2 cellular contexts compared by ENCODE assay signal in the genomic region with DNA sequence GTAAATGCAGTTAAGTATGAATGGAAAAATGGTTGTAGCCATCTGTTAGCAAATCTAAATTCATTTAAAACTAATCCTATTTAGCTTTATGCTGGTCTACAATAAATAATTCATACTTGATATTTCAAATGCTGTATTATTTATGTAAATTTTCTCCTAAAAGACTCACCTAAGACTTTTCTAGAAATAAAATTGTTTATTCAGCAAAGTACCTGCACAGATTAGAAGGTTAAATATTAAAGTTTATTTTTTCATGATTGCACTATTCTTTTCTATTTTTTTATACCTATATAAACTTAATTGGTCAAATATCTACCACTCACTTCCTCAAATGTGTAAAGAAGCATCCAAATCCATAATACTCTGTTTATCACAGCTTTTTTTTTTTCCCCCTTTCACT.
TF ChIP-seq lines count a peak whose summit lies in the region.

No MANE protein-coding gene starts in this region.

TF ChIP-seq in K562, 482 proteins besides CTCF, POLR2A, EP300 and RAD21 (continues in another document):
- TF ChIP-seq KLF16 (IDR thresholded peaks at IDR 0.05) (no peak), C11orf30 (IDR thresholded peaks at IDR 0.05; ENCODE audit: low read depth) (peak; percentile 57), ZNF134 (CRISPR knock-in tag; conservative IDR thresholded peaks at IDR 0.05) (no peak), KAT2B (IDR thresholded peaks at IDR 0.05; ENCODE audit: low read depth, low read length) (no peak), FOXJ2 (tag; IDR thresholded peaks at IDR 0.05) (no peak), MCM3 (IDR thresholded peaks at IDR 0.05) (no peak), FUS (optimal IDR thresholded peaks at IDR 0.05; ENCODE audit: low read depth, low read length) (no peak), CBX8 (IDR thresholded peaks at IDR 0.05; ENCODE audit: borderline replicate concordance, extremely low read depth, low read depth, low read length, poor library complexity, severe bottlenecking) (no peak), ZNF12 (CRISPR knock-in tag; IDR thresholded peaks at IDR 0.05) (no peak), ZNF316 (IDR thresholded peaks at IDR 0.05) (peak; percentile 79), HDAC1 (IDR thresholded peaks at IDR 0.05) (no peak), NFIC (IDR thresholded peaks at IDR 0.05) (no peak)
- TF ChIP-seq, protein P1, sequence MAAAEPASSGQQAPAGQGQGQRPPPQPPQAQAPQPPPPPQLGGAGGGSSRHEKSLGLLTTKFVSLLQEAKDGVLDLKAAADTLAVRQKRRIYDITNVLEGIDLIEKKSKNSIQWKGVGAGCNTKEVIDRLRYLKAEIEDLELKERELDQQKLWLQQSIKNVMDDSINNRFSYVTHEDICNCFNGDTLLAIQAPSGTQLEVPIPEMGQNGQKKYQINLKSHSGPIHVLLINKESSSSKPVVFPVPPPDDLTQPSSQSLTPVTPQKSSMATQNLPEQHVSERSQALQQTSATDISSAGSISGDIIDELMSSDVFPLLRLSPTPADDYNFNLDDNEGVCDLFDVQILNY (CRISPR knock-in tag; IDR thresholded peaks at IDR 0.05): no peak
- TF ChIP-seq, protein P2, sequence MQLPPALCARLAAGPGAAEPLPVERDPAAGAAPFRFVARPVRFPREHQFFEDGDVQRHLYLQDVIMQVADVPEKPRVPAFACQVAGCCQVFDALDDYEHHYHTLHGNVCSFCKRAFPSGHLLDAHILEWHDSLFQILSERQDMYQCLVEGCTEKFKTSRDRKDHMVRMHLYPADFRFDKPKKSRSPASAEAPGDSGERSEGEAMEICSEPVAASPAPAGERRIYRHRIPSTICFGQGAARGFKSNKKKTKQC (CRISPR knock-in tag; IDR thresholded peaks at IDR 0.05): no peak
- TF ChIP-seq, protein P3, sequence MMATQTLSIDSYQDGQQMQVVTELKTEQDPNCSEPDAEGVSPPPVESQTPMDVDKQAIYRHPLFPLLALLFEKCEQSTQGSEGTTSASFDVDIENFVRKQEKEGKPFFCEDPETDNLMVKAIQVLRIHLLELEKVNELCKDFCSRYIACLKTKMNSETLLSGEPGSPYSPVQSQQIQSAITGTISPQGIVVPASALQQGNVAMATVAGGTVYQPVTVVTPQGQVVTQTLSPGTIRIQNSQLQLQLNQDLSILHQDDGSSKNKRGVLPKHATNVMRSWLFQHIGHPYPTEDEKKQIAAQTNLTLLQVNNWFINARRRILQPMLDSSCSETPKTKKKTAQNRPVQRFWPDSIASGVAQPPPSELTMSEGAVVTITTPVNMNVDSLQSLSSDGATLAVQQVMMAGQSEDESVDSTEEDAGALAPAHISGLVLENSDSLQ (IDR thresholded peaks at IDR 0.05): 0 out of 2 replicates have a peak, but pooled peaks have one; percentile 10
- TF ChIP-seq, protein P4, sequence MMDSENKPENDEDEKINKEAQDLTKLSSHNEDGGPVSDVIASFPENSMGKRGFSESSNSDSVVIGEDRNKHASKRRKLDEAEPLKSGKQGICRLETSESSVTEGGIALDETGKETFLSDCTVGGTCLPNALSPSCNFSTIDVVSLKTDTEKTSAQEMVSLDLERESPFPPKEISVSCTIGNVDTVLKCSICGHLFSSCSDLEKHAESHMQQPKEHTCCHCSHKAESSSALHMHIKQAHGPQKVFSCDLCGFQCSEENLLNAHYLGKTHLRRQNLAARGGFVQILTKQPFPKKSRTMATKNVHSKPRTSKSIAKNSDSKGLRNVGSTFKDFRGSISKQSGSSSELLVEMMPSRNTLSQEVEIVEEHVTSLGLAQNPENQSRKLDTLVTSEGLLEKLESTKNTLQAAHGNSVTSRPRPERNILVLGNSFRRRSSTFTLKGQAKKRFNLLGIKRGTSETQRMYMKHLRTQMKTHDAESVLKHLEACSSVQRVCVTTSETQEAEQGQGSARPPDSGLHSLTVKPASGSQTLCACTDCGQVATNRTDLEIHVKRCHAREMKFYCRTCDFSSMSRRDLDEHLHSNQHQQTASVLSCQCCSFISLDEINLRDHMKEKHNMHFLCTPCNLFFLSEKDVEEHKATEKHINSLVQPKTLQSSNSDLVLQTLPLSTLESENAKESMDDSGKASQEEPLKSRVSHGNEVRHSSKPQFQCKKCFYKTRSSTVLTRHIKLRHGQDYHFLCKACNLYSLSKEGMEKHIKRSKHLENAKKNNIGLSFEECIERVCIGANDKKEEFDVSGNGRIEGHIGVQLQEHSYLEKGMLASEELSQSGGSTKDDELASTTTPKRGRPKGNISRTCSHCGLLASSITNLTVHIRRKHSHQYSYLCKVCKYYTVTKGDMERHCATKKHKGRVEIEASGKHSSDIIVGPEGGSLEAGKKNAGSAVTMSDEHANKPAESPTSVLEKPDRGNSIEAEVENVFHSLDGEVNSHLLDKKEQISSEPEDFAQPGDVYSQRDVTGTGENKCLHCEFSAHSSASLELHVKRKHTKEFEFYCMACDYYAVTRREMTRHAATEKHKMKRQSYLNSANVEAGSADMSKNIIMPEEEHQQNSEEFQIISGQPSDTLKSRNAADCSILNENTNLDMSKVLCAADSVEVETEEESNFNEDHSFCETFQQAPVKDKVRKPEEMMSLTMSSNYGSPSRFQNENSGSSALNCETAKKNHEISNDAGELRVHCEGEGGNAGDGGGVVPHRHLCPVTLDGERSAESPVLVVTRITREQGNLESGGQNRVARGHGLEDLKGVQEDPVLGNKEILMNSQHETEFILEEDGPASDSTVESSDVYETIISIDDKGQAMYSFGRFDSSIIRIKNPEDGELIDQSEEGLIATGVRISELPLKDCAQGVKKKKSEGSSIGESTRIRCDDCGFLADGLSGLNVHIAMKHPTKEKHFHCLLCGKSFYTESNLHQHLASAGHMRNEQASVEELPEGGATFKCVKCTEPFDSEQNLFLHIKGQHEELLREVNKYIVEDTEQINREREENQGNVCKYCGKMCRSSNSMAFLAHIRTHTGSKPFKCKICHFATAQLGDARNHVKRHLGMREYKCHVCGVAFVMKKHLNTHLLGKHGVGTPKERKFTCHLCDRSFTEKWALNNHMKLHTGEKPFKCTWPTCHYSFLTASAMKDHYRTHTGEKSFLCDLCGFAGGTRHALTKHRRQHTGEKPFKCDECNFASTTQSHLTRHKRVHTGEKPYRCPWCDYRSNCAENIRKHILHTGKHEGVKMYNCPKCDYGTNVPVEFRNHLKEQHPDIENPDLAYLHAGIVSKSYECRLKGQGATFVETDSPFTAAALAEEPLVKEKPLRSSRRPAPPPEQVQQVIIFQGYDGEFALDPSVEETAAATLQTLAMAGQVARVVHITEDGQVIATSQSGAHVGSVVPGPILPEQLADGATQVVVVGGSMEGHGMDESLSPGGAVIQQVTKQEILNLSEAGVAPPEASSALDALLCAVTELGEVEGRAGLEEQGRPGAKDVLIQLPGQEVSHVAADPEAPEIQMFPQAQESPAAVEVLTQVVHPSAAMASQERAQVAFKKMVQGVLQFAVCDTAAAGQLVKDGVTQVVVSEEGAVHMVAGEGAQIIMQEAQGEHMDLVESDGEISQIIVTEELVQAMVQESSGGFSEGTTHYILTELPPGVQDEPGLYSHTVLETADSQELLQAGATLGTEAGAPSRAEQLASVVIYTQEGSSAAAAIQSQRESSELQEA (IDR thresholded peaks at IDR 0.05; ENCODE audit: low read depth): no peak

TF ChIP-seq in SK-N-SH treated with all-trans-retinoic acid at 6 μM for 48 hours, 23 proteins besides CTCF, POLR2A, EP300 and RAD21:
- TF ChIP-seq, protein P5, sequence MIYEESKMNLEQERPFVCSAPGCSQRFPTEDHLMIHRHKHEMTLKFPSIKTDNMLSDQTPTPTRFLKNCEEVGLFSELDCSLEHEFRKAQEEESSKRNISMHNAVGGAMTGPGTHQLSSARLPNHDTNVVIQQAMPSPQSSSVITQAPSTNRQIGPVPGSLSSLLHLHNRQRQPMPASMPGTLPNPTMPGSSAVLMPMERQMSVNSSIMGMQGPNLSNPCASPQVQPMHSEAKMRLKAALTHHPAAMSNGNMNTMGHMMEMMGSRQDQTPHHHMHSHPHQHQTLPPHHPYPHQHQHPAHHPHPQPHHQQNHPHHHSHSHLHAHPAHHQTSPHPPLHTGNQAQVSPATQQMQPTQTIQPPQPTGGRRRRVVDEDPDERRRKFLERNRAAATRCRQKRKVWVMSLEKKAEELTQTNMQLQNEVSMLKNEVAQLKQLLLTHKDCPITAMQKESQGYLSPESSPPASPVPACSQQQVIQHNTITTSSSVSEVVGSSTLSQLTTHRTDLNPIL (CRISPR knock-in tag; IDR thresholded peaks at IDR 0.05; ENCODE audit: low read depth): no peak
- TF ChIP-seq, protein P6, sequence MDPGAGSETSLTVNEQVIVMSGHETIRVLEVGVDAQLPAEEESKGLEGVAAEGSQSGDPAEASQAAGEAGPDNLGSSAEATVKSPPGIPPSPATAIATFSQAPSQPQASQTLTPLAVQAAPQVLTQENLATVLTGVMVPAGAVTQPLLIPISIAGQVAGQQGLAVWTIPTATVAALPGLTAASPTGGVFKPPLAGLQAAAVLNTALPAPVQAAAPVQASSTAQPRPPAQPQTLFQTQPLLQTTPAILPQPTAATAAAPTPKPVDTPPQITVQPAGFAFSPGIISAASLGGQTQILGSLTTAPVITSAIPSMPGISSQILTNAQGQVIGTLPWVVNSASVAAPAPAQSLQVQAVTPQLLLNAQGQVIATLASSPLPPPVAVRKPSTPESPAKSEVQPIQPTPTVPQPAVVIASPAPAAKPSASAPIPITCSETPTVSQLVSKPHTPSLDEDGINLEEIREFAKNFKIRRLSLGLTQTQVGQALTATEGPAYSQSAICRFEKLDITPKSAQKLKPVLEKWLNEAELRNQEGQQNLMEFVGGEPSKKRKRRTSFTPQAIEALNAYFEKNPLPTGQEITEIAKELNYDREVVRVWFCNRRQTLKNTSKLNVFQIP (CRISPR knock-in tag; IDR thresholded peaks at IDR 0.05; ENCODE audit: borderline replicate concordance, low read depth): no peak
- no peak for TF ChIP-seq ZC3H10 (CRISPR knock-in tag; IDR thresholded peaks at IDR 0.05)
